ENCODE assay signal across 27 cellular contexts in the genomic region with DNA sequence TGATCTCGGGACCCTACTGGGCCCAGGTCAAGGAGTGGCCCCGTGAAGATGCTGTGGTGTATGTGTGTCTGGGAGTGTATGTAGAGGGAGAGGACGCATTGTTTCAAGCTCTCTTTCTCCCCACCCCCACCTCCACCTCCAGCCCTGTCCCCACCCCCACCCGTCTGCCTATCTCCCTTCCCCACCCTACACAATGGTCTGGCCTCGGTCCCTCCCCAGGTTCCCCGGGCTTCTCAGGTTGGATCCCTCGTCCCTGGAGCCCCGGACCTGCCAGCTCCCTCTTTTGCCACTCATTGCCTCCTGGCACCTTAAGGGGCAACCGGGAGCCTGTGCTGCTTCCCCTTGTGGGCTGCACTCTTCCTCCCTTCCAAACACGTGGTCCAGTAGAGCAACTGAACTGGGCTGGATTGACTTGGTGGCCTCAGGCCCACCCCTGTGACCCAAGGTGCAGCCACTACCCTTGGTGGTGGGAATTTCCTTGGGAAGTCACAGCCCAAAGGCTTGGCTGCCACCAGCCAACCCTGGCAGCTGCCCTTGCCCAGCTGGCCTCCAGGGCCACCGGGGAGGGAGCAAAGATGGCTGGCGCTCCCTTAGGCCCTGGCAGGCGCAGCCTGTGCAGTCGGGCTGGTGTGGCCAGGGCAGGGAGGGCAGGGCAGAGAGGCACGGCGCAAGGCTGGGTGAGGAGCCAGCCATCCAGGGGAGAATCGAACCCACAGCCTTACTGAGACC. TPM values are rescaled to one million over a fixed set of nuclear protein-coding genes. Genes with fewer than 3 reads are reported as not detected.
DNase-seq lines count a peak whose midpoint lies in the region; TF ChIP-seq lines count a peak whose summit lies in the region.
"Had no signal": no experiment of that assay in that cellular context is flagged by ENCODE, and none has a peak within 500 bp of the region (broad histone marks: within the 10 kb centered on the region; RNA-seq: fewer than 3 reads in every experiment).

No MANE protein-coding gene starts in this region.

- H3K36me3 Mint-ChIP-seq in HFFc6 (ENCODE audit: low read depth): no peaks in the 10 kb centered on the region
- H3K36me3 Mint-ChIP-seq: T-cell had no signal

- H3K4me1 Mint-ChIP-seq in HFFc6 (ENCODE audit: low read depth): no peaks in the 10 kb centered on the region; the same call in 1 of the 2 replicates
- H3K4me1 Mint-ChIP-seq: T-cell had no signal

- peak overlapping the region; percentile 81 for H3K18ac ChIP-seq in mesendoderm (ENCODE audit: low read length)

- H3K9me2 ChIP-seq in hepatocyte (replicated peaks; ENCODE audit: insufficient read depth): no peaks in the 10 kb centered on the region

- peak overlapping the region; percentile 44 for H4K8ac ChIP-seq in mesendoderm (ENCODE audit: low read depth, low read length)

- no peaks in the 10 kb centered on the region for H3K9me3 ChIP-seq in HUES64 (ENCODE audit: insufficient read depth, low read depth, low read length)
- H3K9me3 ChIP-seq in hepatocyte (ENCODE audit: low read depth): no peaks in the 10 kb centered on the region
- H3K9me3 ChIP-seq: esophagus squamous epithelium, heart left ventricle, psoas muscle, tibial artery had no signal

- H3K79me2 ChIP-seq in hepatocyte: no peaks in the 10 kb centered on the region
- peaks cover 56% of the 10 kb centered on the region for H3K79me2 ChIP-seq in mesendoderm (ENCODE audit: control insufficient read depth, insufficient read depth, low read length)

- H3K27ac ChIP-seq in HUES64 (ENCODE audit: low read depth, low read length) (peak overlapping the region; percentile 97), hepatocyte (peak overlapping the region; percentile 46), mesendoderm (ENCODE audit: low read depth, low read length) (peak overlapping the region; percentile 96)
- H3K27ac ChIP-seq: esophagus squamous epithelium, foreskin keratinocyte, heart left ventricle, psoas muscle, tibial artery had no signal

- H3K4me1 ChIP-seq in HUES64 (ENCODE audit: insufficient read depth, low read length) (peaks cover 27% of the 10 kb centered on the region), hepatocyte (ENCODE audit: insufficient read depth) (peaks cover 15% of the 10 kb centered on the region), mesendoderm (ENCODE audit: control insufficient read depth, low read depth, low read length) (peaks cover 8% of the 10 kb centered on the region)
- H3K4me1 ChIP-seq: esophagus squamous epithelium, foreskin keratinocyte, heart left ventricle, psoas muscle, tibial artery had no signal

- no peak overlapping the region for H4K5ac ChIP-seq in mesendoderm (ENCODE audit: low read length)

- H2AFZ ChIP-seq in hepatocyte: no peak overlapping the region

- H3K56ac ChIP-seq in mesendoderm (ENCODE audit: low read length): peak overlapping the region; percentile 100

- H3K36me3 ChIP-seq in HUES64 (ENCODE audit: insufficient read depth, low read length): no peaks in the 10 kb centered on the region; the same call in 1 of the 2 replicates
- no peaks in the 10 kb centered on the region for H3K36me3 ChIP-seq in hepatocyte (replicated peaks; ENCODE audit: insufficient read depth, low read depth)
- no peaks in the 10 kb centered on the region for H3K36me3 ChIP-seq in mesendoderm (ENCODE audit: control insufficient read depth, insufficient read depth, low read length)
- H3K36me3 ChIP-seq: esophagus squamous epithelium, heart left ventricle, tibial artery had no signal

- H2BK15ac ChIP-seq in mesendoderm (replicated peaks; ENCODE audit: low read depth): no peak overlapping the region

- H3K4me2 ChIP-seq in hepatocyte (peak overlapping the region; percentile 43), mesendoderm (ENCODE audit: low read length) (peak overlapping the region; percentile 84)

- no peaks in the 10 kb centered on the region for H3K9me3 Mint-ChIP-seq in HFFc6
- H3K9me3 Mint-ChIP-seq: activated T-cell treated with anti-CD3 and anti-CD28 coated beads, Interleukin-2, amount 50 U/mL, for 4 hours; T-cell had no signal

- no peak overlapping the region for H3K27ac Mint-ChIP-seq in HFFc6
- H3K27ac Mint-ChIP-seq: T-cell had no signal

- no peaks in the 10 kb centered on the region for H4K20me1 ChIP-seq in hepatocyte (ENCODE audit: insufficient read depth, poor library complexity, severe bottlenecking)

- peak overlapping the region; percentile 89 for H2AK5ac ChIP-seq in mesendoderm (ENCODE audit: low read length)

- peak overlapping the region; percentile 92 for H3K9ac ChIP-seq in HUES64 (ENCODE audit: low read depth, low read length)
- peak overlapping the region; percentile 73 for H3K9ac ChIP-seq in mesendoderm (ENCODE audit: low read length)

- H2BK5ac ChIP-seq in mesendoderm (ENCODE audit: low read length): peak overlapping the region; percentile 100

- peak overlapping the region; percentile 99 for H3K4ac ChIP-seq in mesendoderm (ENCODE audit: low read depth, low read length)

- no peaks in the 10 kb centered on the region for H3K27me3 ChIP-seq in HUES64 (ENCODE audit: insufficient read depth, low read length)
- H3K27me3 ChIP-seq in hepatocyte: peaks cover 3% of the 10 kb centered on the region
- H3K27me3 ChIP-seq in mesendoderm (ENCODE audit: insufficient read depth, low read length, poor library complexity): no peaks in the 10 kb centered on the region

- H2BK120ac ChIP-seq in mesendoderm (ENCODE audit: low read depth, low read length): peak overlapping the region; percentile 84

- H3K23ac ChIP-seq in mesendoderm (ENCODE audit: low read length): peak overlapping the region; percentile 48

- no peak overlapping the region for H3K4me3 Mint-ChIP-seq in HFFc6
- H3K4me3 Mint-ChIP-seq: activated T-cell treated with anti-CD3 and anti-CD28 coated beads, Interleukin-2, amount 50 U/mL, for 4 hours; T-cell had no signal

- TF ChIP-seq CTCF in hepatocyte (IDR thresholded peaks at IDR 0.05; ENCODE audit: poor library complexity) (no peak), HFFc6 (IDR thresholded peaks at IDR 0.05) (no peak)

- WGBS in HUES64: 4% methylated on average over 16 of the region's 17 CpGs
- WGBS in hepatocyte (ENCODE audit: low lambda C conversion rate, missing lambda C conversion rate): 45% methylated on average over 14 of the region's 17 CpGs
- no CpG with 5 or more reads among the region's 17 CpGs for WGBS in mesendoderm (ENCODE audit: extremely low coverage, insufficient coverage, low lambda C conversion rate)

- peak overlapping the region; percentile 92 for H3K4me3 ChIP-seq in HUES64 (ENCODE audit: low read length)
- H3K4me3 ChIP-seq in hepatocyte: no peak overlapping the region
- H3K4me3 ChIP-seq in mesendoderm (ENCODE audit: low read length): peak overlapping the region; percentile 91
- H3K4me3 ChIP-seq: esophagus squamous epithelium, heart left ventricle, psoas muscle, tibial artery had no signal

- H3K79me1 ChIP-seq in mesendoderm (ENCODE audit: low read length): no peaks in the 10 kb centered on the region

- peaks cover 33% of the 10 kb centered on the region for H3K27me3 Mint-ChIP-seq in HFFc6 (ENCODE audit: insufficient read depth)

- DNase-seq in hepatocyte (ENCODE audit: low spot score): no peak
- no peak for DNase-seq in mesendoderm
- no peak for DNase-seq in activated T-cell treated with anti-CD3 and anti-CD28 coated beads, Interleukin-2, amount 50 U/mL, for 1 hour
- no peak for DNase-seq in UCSD-AML1 (lab: John Stamatoyannopoulos, UW; ENCODE audit: unreplicated experiment)
- DNase-seq in activated T-cell treated with anti-CD3 and anti-CD28 coated beads for 4 hours: no peak
- no peak for DNase-seq in HFFc6
- DNase-seq: activated CD4-positive, alpha-beta T cell treated with anti-CD3 and anti-CD28 coated beads, Interleukin-2, amount 50 U/mL, for 1 hour; activated naive CD4-positive, alpha-beta T cell; activated T-cell treated with anti-CD3 and anti-CD28 coated beads, Interleukin-2, amount 50 U/mL, for 4 hours; C1 segment of cervical spinal cord; caudate nucleus; COR-L47; DMS53; esophagus squamous epithelium; foreskin keratinocyte; GDM1; heart left ventricle; mesenchymal stem cell; NCI-H1048; NCI-H1694; NCI-H446 treated with DMSO at 0.1 percent for 48 hours; psoas muscle; stimulated activated CD4-positive, alpha-beta T cell treated with anti-CD3 and anti-CD28 coated beads, Interleukin-4, amount 100 ng/mL, for 24 hours; T-cell had no signal

RNA-seq across cellular contexts. Expression of a gene that starts 0.6 kb away (rescaled TPM):
- polyA plus RNA-seq in HUES64 (2013, experiment 1 of 2): 81.5 TPM
- polyA plus RNA-seq in HUES64 (2013, experiment 2 of 2): 73.0 TPM
- 0.13 TPM in 1 of 2 replicates, not detected in the other for total RNA-seq in hepatocyte
- polyA plus RNA-seq in hepatocyte: 0.35 TPM in 1 of 2 replicates, not detected in the other
- 135 TPM for polyA plus RNA-seq in mesendoderm (2013, experiment 1 of 2)
- 136 TPM for polyA plus RNA-seq in mesendoderm (2013, experiment 2 of 2)
- not detected for total RNA-seq in HFFc6 (2021; fragmentation: NEBNext Ultra II Directional; extraction: Animal tissue kit (Norgen Biotek cat#: 25700))
- total RNA-seq: esophagus squamous epithelium, foreskin keratinocyte, heart left ventricle, psoas muscle, RPMI7951 had no signal
- polyA plus RNA-seq: foreskin keratinocyte, heart left ventricle, psoas muscle had no signal

RNA-seq across cellular contexts. Expression of a gene that starts 46.2 kb away (rescaled TPM):
- 47.6 TPM for polyA plus RNA-seq in HUES64 (2013, experiment 1 of 2)
- 46.7 TPM for polyA plus RNA-seq in HUES64 (2013, experiment 2 of 2)
- total RNA-seq in hepatocyte: 37.3 and 44.0 TPM in 2 replicates
- 71.9 and 80.7 TPM in 2 replicates for polyA plus RNA-seq in hepatocyte
- polyA plus RNA-seq in mesendoderm (2013, experiment 1 of 2): 29.6 TPM
- polyA plus RNA-seq in mesendoderm (2013, experiment 2 of 2): 29.9 TPM
- total RNA-seq in HFFc6 (2021; fragmentation: NEBNext Ultra II Directional; extraction: Animal tissue kit (Norgen Biotek cat#: 25700)): 10 to 100 TPM; 13.4 to 18.5 (median 15.7) TPM

Comparison
In these comparisons a context has a peak if more than half of its experiments do, and no peak if none do; other contexts are left out.
1. H3K27ac ChIP-seq: peak in every context shown above with its lines; median percentile 97 in HUES64; 96 in mesendoderm; 46 in hepatocyte.